In genomic region chr1:14300991-14301703, GRCh38 we compare ENCODE assay signal across 15 cellular contexts.
DNase-seq lines count a peak whose midpoint lies in the region; ATAC-seq and TF ChIP-seq lines count a peak whose summit lies in the region.
"Had no signal": no experiment of that assay in that cellular context is flagged by ENCODE, and none has a peak within 500 bp of the region (broad histone marks: within the 10 kb centered on the region; RNA-seq: fewer than 3 reads in every experiment).

No MANE protein-coding gene starts in this region.

- H4K20me1 ChIP-seq in fibroblast of lung (ENCODE audit: control insufficient read depth, extremely low read depth, insufficient read depth, low read length), result no peaks in the 10 kb centered on the region

- H3K9me3 ChIP-seq in RWPE2 (ENCODE audit: severe bottlenecking) (no peaks in the 10 kb centered on the region), fibroblast of lung (ENCODE audit: control insufficient read depth, insufficient read depth, low read depth, low read length) (no peaks in the 10 kb centered on the region), lower lobe of right lung (no peaks in the 10 kb centered on the region), vagina (no peaks in the 10 kb centered on the region)
- H3K9me3 ChIP-seq: adrenal gland had no signal

- ATAC-seq in RWPE2 (ENCODE audit: low read depth), result peak; percentile 82
- peak; percentile 56 to 62 for ATAC-seq in lower lobe of right lung
- no peak for ATAC-seq in GM19328 (IDR thresholded peaks at IDR 0.05; ENCODE audit: unreplicated experiment)
- no peak for ATAC-seq in GM19455 (IDR thresholded peaks at IDR 0.05; ENCODE audit: unreplicated experiment)
- ATAC-seq: activated CD8-positive, alpha-beta T cell treated with anti-CD3 and anti-CD28 coated beads for 36 hours; activated T-helper 17 cell treated with anti-CD3 and anti-CD28 coated beads, Interleukin-2, amount 50 U/mL, for 72 hours; left colon; natural killer cell had no signal

- no peak overlapping the region for H3K9ac ChIP-seq in fibroblast of lung (ENCODE audit: insufficient read depth, low read length)

- no peaks in the 10 kb centered on the region for H3K36me3 ChIP-seq in RWPE2 (ENCODE audit: low read depth)
- no peaks in the 10 kb centered on the region for H3K36me3 ChIP-seq in fibroblast of lung (ENCODE audit: control insufficient read depth, insufficient read depth, low read length)
- no peaks in the 10 kb centered on the region for H3K36me3 ChIP-seq in lower lobe of right lung
- no peaks in the 10 kb centered on the region for H3K36me3 ChIP-seq in vagina
- H3K36me3 ChIP-seq: adrenal gland had no signal

- no peak overlapping the region for H3K27ac ChIP-seq in RWPE2 (ENCODE audit: poor library complexity, severe bottlenecking)
- H3K27ac ChIP-seq in fibroblast of lung (ENCODE audit: insufficient read depth, low read length), result no peak overlapping the region
- H3K27ac ChIP-seq in lower lobe of right lung, result no peak overlapping the region
- peak overlapping the region; percentile 58 for H3K27ac ChIP-seq in vagina
- H3K27ac ChIP-seq: adrenal gland, SK-N-MC had no signal

- no peak overlapping the region for H2AFZ ChIP-seq in fibroblast of lung (ENCODE audit: low read length)

- TF ChIP-seq CTCF in RWPE2 (IDR thresholded peaks at IDR 0.05; ENCODE audit: poor library complexity, severe bottlenecking) (no peak), fibroblast of lung (conservative IDR thresholded peaks at IDR 0.05 in 1 of 2, IDR thresholded peaks at IDR 0.05 in 1 of 2; ENCODE audit: low read depth in 1 of 2, low read length in 2 of 2) (no peak), lower lobe of right lung (IDR thresholded peaks at IDR 0.05) (no peak), vagina (IDR thresholded peaks at IDR 0.05) (no peak)

- H3K4me1 ChIP-seq in RWPE2 (ENCODE audit: insufficient read depth, poor library complexity, severe bottlenecking) (peaks cover 3% of the 10 kb centered on the region), fibroblast of lung (ENCODE audit: control insufficient read depth, extremely low read depth, insufficient read depth, low read length) (no peaks in the 10 kb centered on the region), lower lobe of right lung (no peaks in the 10 kb centered on the region), vagina (peaks cover 54% of the 10 kb centered on the region)

- no peaks in the 10 kb centered on the region for H3K79me2 ChIP-seq in fibroblast of lung (ENCODE audit: control insufficient read depth, insufficient read depth, low read length)

- H3K4me2 ChIP-seq in fibroblast of lung (ENCODE audit: extremely low read depth, insufficient read depth, low read length), result no peak overlapping the region

- intact Hi-C loops in lower lobe of right lung (cut with DNase I), result no loop called here
- intact Hi-C loops in vagina (cut with DNase I), result no loop called here

- H3K27me3 ChIP-seq in RWPE2 (ENCODE audit: insufficient read depth, poor library complexity, severe bottlenecking), result no peaks in the 10 kb centered on the region
- H3K27me3 ChIP-seq in fibroblast of lung (ENCODE audit: control insufficient read depth, insufficient read depth, low read length), result peaks cover 4% of the 10 kb centered on the region
- H3K27me3 ChIP-seq in lower lobe of right lung (ENCODE audit: low read depth), result no peaks in the 10 kb centered on the region
- H3K27me3 ChIP-seq in vagina, result no peaks in the 10 kb centered on the region
- H3K27me3 ChIP-seq: adrenal gland had no signal

- DNase-seq in RWPE2 (ENCODE audit: low spot score) (peak; percentile 72), fibroblast of lung (ENCODE audit: low read depth in 2 of 2) (peak; percentile 19 to 29), lower lobe of right lung (peak; percentile 49), vagina (ENCODE audit: extremely low spot score in 2 of 2) (peak in 1 of 2 donors; percentile 94)
- DNase-seq in effector CD8-positive, alpha-beta T cell (lab: John Stamatoyannopoulos, UW), result no peak
- DNase-seq: activated CD8-positive, alpha-beta T cell treated with anti-CD3 and anti-CD28 coated beads for 36 hours; adrenal gland; DMS79; natural killer cell; NCI-H146 had no signal

- no peak for TF ChIP-seq POLR2A in vagina (IDR thresholded peaks at IDR 0.05)

- H3K4me3 ChIP-seq in RWPE2 (ENCODE audit: severe bottlenecking), result no peak overlapping the region
- no peak overlapping the region for H3K4me3 ChIP-seq in fibroblast of lung (replicated peaks in 1 of 4; ENCODE audit: control extremely low read depth in 1 of 4, insufficient read depth in 1 of 4, low read depth in 3 of 4, low read length in 4 of 4)
- no peak overlapping the region for H3K4me3 ChIP-seq in lower lobe of right lung
- no peak overlapping the region for H3K4me3 ChIP-seq in vagina
- H3K4me3 ChIP-seq: adrenal gland, SK-N-MC had no signal

Comparison
In these comparisons a context has a peak if more than half of its experiments do, and no peak if none do; other contexts are left out.
1. ATAC-seq: peak in RWPE2 (single experiment) and lower lobe of right lung (2 of 2); none in GM19328 (single experiment) and GM19455 (single experiment).